In genomic region chr5:139251281-139251687, GRCh38 we compare ENCODE assay signal across 10 cellular contexts. TPM values are rescaled to one million over a fixed set of nuclear protein-coding genes. Genes with fewer than 3 reads are reported as not detected.
DNase-seq lines count a peak whose midpoint lies in the region; ATAC-seq, FAIRE-seq and TF ChIP-seq lines count a peak whose summit lies in the region.
"Had no signal": no experiment of that assay in that cellular context is flagged by ENCODE, and none has a peak within 500 bp of the region (broad histone marks: within the 10 kb centered on the region; RNA-seq: fewer than 3 reads in every experiment).

No MANE protein-coding gene starts in this region.

- no peak overlapping the region for H2BK120ac ChIP-seq in H9 (ENCODE audit: low read depth, low read length, poor library complexity, severe bottlenecking)

- no peak overlapping the region for H2AK5ac ChIP-seq in H9 (ENCODE audit: insufficient read length, low read length)

- no peak overlapping the region for H3K14ac ChIP-seq in H9 (ENCODE audit: insufficient read depth, low read length)

- no peak for FAIRE-seq in keratinocyte (lab: Jason Lieb, UNC)

- no peak overlapping the region for H2BK5ac ChIP-seq in H9 (ENCODE audit: insufficient read length, low read length)

- H3K9me3 ChIP-seq in H9 (ENCODE audit: control insufficient read depth, low read depth, low read length) (no peaks in the 10 kb centered on the region), keratinocyte (ENCODE audit: control insufficient read depth, low read depth, low read length) (no peaks in the 10 kb centered on the region), MG63 (no peaks in the 10 kb centered on the region)

- H3K4me2 ChIP-seq in H9 (ENCODE audit: insufficient read depth, insufficient read length, low read length) (no peak overlapping the region), keratinocyte (ENCODE audit: control insufficient read depth, extremely low read depth, insufficient read depth, low read depth, low read length) (no peak overlapping the region)

- H4K5ac ChIP-seq in H9 (ENCODE audit: insufficient read length, low read depth, low read length): no peak overlapping the region

- no peaks in the 10 kb centered on the region for H3K79me1 ChIP-seq in H9 (ENCODE audit: insufficient read depth, low read depth, low read length, poor library complexity, severe bottlenecking)

- H4K8ac ChIP-seq in H9 (replicated peaks; ENCODE audit: insufficient read length, low read depth, low read length): no peak overlapping the region

- H2AFZ ChIP-seq in H9 (ENCODE audit: low read length) (no peak overlapping the region), keratinocyte (ENCODE audit: control insufficient read depth, low read length) (no peak overlapping the region)

- H3K23me2 ChIP-seq in H9 (ENCODE audit: insufficient read length, low read depth, low read length, poor library complexity, severe bottlenecking): no peaks in the 10 kb centered on the region

- POLR2A ChIA-PET in BJ (lab: Charles Lee): no interaction called here

- H3K27me3 Mint-ChIP-seq in H9 (ENCODE audit: low read depth): no peaks in the 10 kb centered on the region

- no peak overlapping the region for H3K4ac ChIP-seq in H9 (ENCODE audit: low read depth, low read length)

- H3K27me3 ChIP-seq in BJ (ENCODE audit: control insufficient read depth, insufficient read depth, low read length): no peaks in the 10 kb centered on the region
- H3K27me3 ChIP-seq in H9 (ENCODE audit: insufficient read depth, low read length): no peaks in the 10 kb centered on the region
- H3K27me3 ChIP-seq in keratinocyte (ENCODE audit: control insufficient read depth, extremely low read depth, insufficient read depth, low read length): no peaks in the 10 kb centered on the region
- no peaks in the 10 kb centered on the region for H3K27me3 ChIP-seq in MG63

- H3K36me3 ChIP-seq in BJ (ENCODE audit: control insufficient read depth, insufficient read depth, low read length) (no peaks in the 10 kb centered on the region), keratinocyte (ENCODE audit: control insufficient read depth in 2 of 2, extremely low read depth in 1 of 2, insufficient read depth in 2 of 2, low read length in 2 of 2) (no peaks in the 10 kb centered on the region), MG63 (no peaks in the 10 kb centered on the region)

- CTCF ChIA-PET in BJ (lab: Yijun Ruan, JAX): interaction anchor here (0.6 to 1.1 kb wide), 3 partner anchors 29 to 610 kb away, joined by 3 read pairs; no protein-coding TSS in a partner anchor

- no peaks in the 10 kb centered on the region for H3K36me3 Mint-ChIP-seq in H9 (ENCODE audit: insufficient read depth in 1 of 3, low read depth in 3 of 3)

- no peak overlapping the region for H2BK15ac ChIP-seq in H9 (ENCODE audit: low read depth, low read length)

- no peak overlapping the region for H3K56ac ChIP-seq in H9 (ENCODE audit: insufficient read length, low read depth, low read length)

- ATAC-seq in HG03135 (IDR thresholded peaks at IDR 0.05; ENCODE audit: unreplicated experiment): no peak
- ATAC-seq in HG03025 (IDR thresholded peaks at IDR 0.05; ENCODE audit: low FRiP score, unreplicated experiment): no peak
- ATAC-seq: esophagus mucosa, right cardiac atrium had no signal

- peak overlapping the region in 1 of 3 experiments; percentile 19; a peak in 2 of 7 replicates for H3K27ac Mint-ChIP-seq in H9

- H3K4me3 Mint-ChIP-seq in H9: no peak overlapping the region

- H3K4me3 ChIP-seq in BJ (ENCODE audit: low read depth, low read length) (no peak overlapping the region), keratinocyte (ENCODE audit: control insufficient read depth in 2 of 3, extremely low read depth in 1 of 3, insufficient read depth in 2 of 3, low read depth in 1 of 3, low read length in 3 of 3) (no peak overlapping the region), MG63 (no peak overlapping the region)

- H3K9me1 ChIP-seq in keratinocyte (ENCODE audit: control insufficient read depth, extremely low read depth, insufficient read depth, low read length): no peaks in the 10 kb centered on the region

- H3K4me1 ChIP-seq in H9 (ENCODE audit: insufficient read depth, low read length) (no peaks in the 10 kb centered on the region), keratinocyte (ENCODE audit: control insufficient read depth, extremely low read depth, insufficient read depth, low read length) (peaks cover 5% of the 10 kb centered on the region)

- no peak overlapping the region for H3T11ph ChIP-seq in H9 (ENCODE audit: low read length)

- no peak overlapping the region for H4K91ac ChIP-seq in H9 (ENCODE audit: insufficient read length, low read depth, low read length)

- TF ChIP-seq CTCF in BJ (IDR thresholded peaks at IDR 0.05; ENCODE audit: insufficient read depth, low read depth, low read length) (0 out of 2 replicates have a peak, but pooled peaks have one; percentile 1), H9 (conservative IDR thresholded peaks at IDR 0.05) (peak; percentile 43; the same call in 2 of the 3 replicates), keratinocyte (optimal IDR thresholded peaks at IDR 0.05 in 1 of 3, IDR thresholded peaks at IDR 0.05 in 1 of 3, conservative IDR thresholded peaks at IDR 0.05 in 1 of 3; ENCODE audit: extremely low read depth in 1 of 3, insufficient read depth in 2 of 3, low read length in 3 of 3) (peak; percentile 20 to 49 (median 30))

- H3K9me3 Mint-ChIP-seq in H9: no peaks in the 10 kb centered on the region

- WGBS in H9 (ENCODE audit: extremely low coverage, insufficient read length, low lambda C conversion rate): no CpG with 5 or more reads among the region's 3 CpGs

- no peak overlapping the region for H2BK12ac ChIP-seq in H9 (ENCODE audit: insufficient read length, low read depth, low read length)

- no peak overlapping the region for H3K23ac ChIP-seq in H9 (ENCODE audit: insufficient read length, low read depth, low read length)

- H3K18ac ChIP-seq in H9 (ENCODE audit: insufficient read length, low read depth, low read length): no peak overlapping the region

- dilution Hi-C loops in keratinocyte (cut with MboI; ENCODE audit: extremely low pct_ligation_motif_present, low sequenced_read_pairs): no loop called here

- peaks cover 8 to 14% of the 10 kb centered on the region in 2 experiments for H3K4me1 Mint-ChIP-seq in H9

- no peak overlapping the region for H3K27ac ChIP-seq in H9 (ENCODE audit: insufficient read length, low read depth, low read length)
- H3K27ac ChIP-seq in keratinocyte (ENCODE audit: control insufficient read depth, insufficient read depth, low read length): no peak overlapping the region

- no peak overlapping the region for H2BK20ac ChIP-seq in H9 (ENCODE audit: low read depth, low read length, poor library complexity, severe bottlenecking)

- no peak for DNase-seq in BJ (ENCODE audit: low read depth)
- DNase-seq in H9: peak; percentile 32
- DNase-seq in activated CD4-positive, alpha-beta T cell treated with anti-CD3 and anti-CD28 coated beads, Interleukin-2, amount 50 U/mL, for 1 hour: peak; percentile 24
- DNase-seq in keratinocyte (ENCODE audit: low read depth, low spot score): no peak
- DNase-seq in HPDE6-E6E7 (ENCODE audit: extremely low spot score): no peak
- no peak for DNase-seq in MG63
- DNase-seq: right cardiac atrium had no signal

- no peaks in the 10 kb centered on the region for H4K20me1 ChIP-seq in H9 (ENCODE audit: control insufficient read depth, insufficient read depth, insufficient read length)
- H4K20me1 ChIP-seq in keratinocyte (ENCODE audit: control insufficient read depth, extremely low read depth, insufficient read depth, low read length): no peaks in the 10 kb centered on the region

- H3K79me2 ChIP-seq in H9 (ENCODE audit: insufficient read depth, low read length) (no peaks in the 10 kb centered on the region), keratinocyte (ENCODE audit: control insufficient read depth, insufficient read depth, low read length) (no peaks in the 10 kb centered on the region)

- no peak overlapping the region for H3K9ac ChIP-seq in H9 (ENCODE audit: extremely low read depth, insufficient read length, low read length)
- no peak overlapping the region for H3K9ac ChIP-seq in keratinocyte (ENCODE audit: control insufficient read depth, extremely low read depth, insufficient read depth, low read length)

RNA-seq across cellular contexts. Expression of gene MATR3, which starts 42.3 kb away (rescaled TPM):
- 76.5 and 97.0 TPM in 2 replicates for polyA plus RNA-seq in BJ (2011; rRNA removed)
- polyA minus RNA-seq in BJ (2011; rRNA and poly(A)+ RNA removed): 77.6 and 106 TPM in 2 replicates
- total RNA-seq in H9 (2021): 267 and 278 TPM in 2 replicates
- polyA plus RNA-seq in keratinocyte: 81.6 to 122 TPM (median 82.8 TPM) in 3 replicates
- polyA plus RNA-seq in keratinocyte (2011; ENCODE audit: low read depth): 430 TPM
- polyA plus RNA-seq in keratinocyte (2011; cell fraction: cytosol; rRNA removed): 43.4 and 70.2 TPM in 2 replicates
- polyA plus RNA-seq in keratinocyte (2011; cell fraction: nucleus; rRNA removed): 70.4 and 82.4 TPM in 2 replicates
- 84.6 and 125 TPM in 2 replicates for polyA plus RNA-seq in keratinocyte (2012; ENCODE audit: low replicate concordance)
- polyA minus RNA-seq in keratinocyte: 142 to 184 TPM (median 144 TPM) in 3 replicates
- polyA minus RNA-seq in keratinocyte (2011; cell fraction: cytosol; rRNA and poly(A)+ RNA removed): 52.9 TPM
- 62.5 and 132 TPM in 2 replicates for polyA minus RNA-seq in keratinocyte (2011; cell fraction: nucleus; rRNA and poly(A)+ RNA removed)
- 280 and 444 TPM in 2 replicates for total RNA-seq in MG63 (2014; rRNA removed; shearing (Covaris generic); ENCODE audit: low replicate concordance)

RNA-seq across cellular contexts. Expression of gene SIL1, which starts 53.1 kb away (rescaled TPM):
- polyA plus RNA-seq in BJ (2011; rRNA removed) (73.5 and 90.5 TPM in 2 replicates), keratinocyte (39.9 to 48.2 TPM (median 45.4 TPM) in 3 replicates)
- polyA minus RNA-seq in BJ (2011; rRNA and poly(A)+ RNA removed): 22.7 and 40.0 TPM in 2 replicates
- total RNA-seq in H9 (2021): 10.6 and 14.4 TPM in 2 replicates
- polyA plus RNA-seq in keratinocyte (2011; ENCODE audit: low read depth): 47.5 TPM
- 35.8 and 40.3 TPM in 2 replicates for polyA plus RNA-seq in keratinocyte (2011; cell fraction: cytosol; rRNA removed)
- polyA plus RNA-seq in keratinocyte (2011; cell fraction: nucleus; rRNA removed): 64.6 and 71.5 TPM in 2 replicates
- 35.5 and 42.8 TPM in 2 replicates for polyA plus RNA-seq in keratinocyte (2012; ENCODE audit: low replicate concordance)
- 24.4 to 42.5 TPM (median 40.2 TPM) in 3 replicates for polyA minus RNA-seq in keratinocyte
- 59.3 TPM for polyA minus RNA-seq in keratinocyte (2011; cell fraction: cytosol; rRNA and poly(A)+ RNA removed)
- 41.0 and 50.5 TPM in 2 replicates for polyA minus RNA-seq in keratinocyte (2011; cell fraction: nucleus; rRNA and poly(A)+ RNA removed)
- 48.9 and 78.7 TPM in 2 replicates for total RNA-seq in MG63 (2014; rRNA removed; shearing (Covaris generic); ENCODE audit: low replicate concordance)

Comparison
In these comparisons a context has a peak if more than half of its experiments do, and no peak if none do; other contexts are left out.
1. DNase-seq: peak in H9 (single experiment) and activated CD4-positive, alpha-beta T cell treated with anti-CD3 and anti-CD28 coated beads, Interleukin-2, amount 50 U/mL, for 1 hour (single experiment); none in BJ (single experiment), keratinocyte (single experiment), HPDE6-E6E7 (single experiment) and MG63 (single experiment).
2. Peak in every context shown above with its lines, with median percentiles within 50 percentile points of each other: CTCF ChIP-seq.